Comparison of ENCODE assay signal across 8 cellular contexts in the genomic region with DNA sequence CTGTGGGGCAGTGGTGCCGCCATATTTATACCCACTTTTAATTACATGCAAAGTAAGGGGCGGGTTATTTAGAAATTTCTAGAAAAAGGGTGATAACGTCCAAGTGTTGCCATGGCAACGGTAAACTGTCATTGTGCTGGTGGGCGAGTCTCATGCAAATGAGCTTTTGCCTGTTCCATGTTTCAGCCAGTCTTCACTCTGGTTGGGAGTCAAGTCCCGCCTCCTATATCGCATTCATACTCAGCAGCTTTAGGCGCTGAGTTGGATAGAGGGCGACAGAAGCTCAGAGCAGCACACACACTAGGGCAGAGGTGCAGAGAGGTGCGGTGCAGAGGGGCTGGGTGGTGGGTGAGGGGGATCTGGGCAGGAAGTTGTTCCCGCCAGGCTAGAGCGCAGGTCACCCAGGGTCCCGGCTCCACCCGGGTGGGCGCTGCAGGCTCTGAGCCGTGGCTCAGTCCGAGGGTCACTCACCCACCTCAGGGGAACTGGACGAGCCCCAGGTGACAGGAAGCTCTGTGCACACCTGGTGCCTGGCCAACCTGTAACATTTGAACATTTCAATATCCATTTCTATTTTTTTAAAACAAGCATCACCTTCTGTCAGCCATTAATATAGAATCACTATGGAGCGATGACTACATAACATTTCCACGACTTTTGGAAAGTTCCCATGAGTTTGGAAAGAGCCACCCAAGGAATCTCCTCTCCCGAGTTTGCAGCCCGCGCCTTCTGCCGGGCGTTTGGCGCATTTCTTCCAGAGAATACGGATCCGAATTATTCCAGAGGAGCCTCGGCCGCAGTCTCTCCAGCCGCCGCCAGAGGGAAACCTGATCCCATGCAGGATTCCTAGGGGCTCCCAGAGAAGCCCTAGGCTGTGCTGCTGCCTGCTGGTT.
DNase-seq lines count a peak whose midpoint lies in the region; ATAC-seq and TF ChIP-seq lines count a peak whose summit lies in the region.

No MANE protein-coding gene starts in this region.

- H3K4me3 ChIP-seq in adrenal gland: no peak overlapping the region
- no peak overlapping the region for H3K4me3 ChIP-seq in psoas muscle
- H3K4me3 ChIP-seq in effector memory CD4-positive, alpha-beta T cell (ENCODE audit: insufficient read depth, low read depth, low read length, poor library complexity, severe bottlenecking): no peak overlapping the region

- no peaks in the 10 kb centered on the region for H3K4me1 ChIP-seq in adrenal gland (replicated peaks in 1 of 2)
- H3K4me1 ChIP-seq in psoas muscle: no peaks in the 10 kb centered on the region
- no peaks in the 10 kb centered on the region for H3K4me1 ChIP-seq in effector memory CD4-positive, alpha-beta T cell (ENCODE audit: control insufficient read depth, insufficient read depth, low read length, poor library complexity, severe bottlenecking)

- WGBS in adrenal gland, 4 donors: 18 to 29% (median 25%) methylated on average over 31 to 32 of the region's 32 CpGs
- WGBS in psoas muscle, 3 donors: 17 to 28% (median 22%) methylated on average over 32 of the region's 32 CpGs

- ATAC-seq in left ventricle myocardium superior (peak; percentile 87), psoas muscle (peak in 3 of 4 donors; percentile 58 to 85 (median 66))

- H3K27me3 ChIP-seq in adrenal gland: peaks cover 27% of the 10 kb centered on the region
- H3K27me3 ChIP-seq in psoas muscle (ENCODE audit: insufficient read depth in 3 of 3, low read length in 2 of 3): peaks cover 0 to 28% (median 6%) of the 10 kb centered on the region in 3 donors
- peaks cover 9% of the 10 kb centered on the region for H3K27me3 ChIP-seq in effector memory CD4-positive, alpha-beta T cell (replicated peaks; ENCODE audit: control insufficient read depth, insufficient read depth, low read length, poor library complexity, severe bottlenecking)

- no peaks in the 10 kb centered on the region for H3K9me3 ChIP-seq in adrenal gland (replicated peaks in 1 of 3)
- H3K9me3 ChIP-seq in psoas muscle: no peaks in the 10 kb centered on the region
- H3K9me3 ChIP-seq in effector memory CD4-positive, alpha-beta T cell (ENCODE audit: control insufficient read depth, low read length): no peaks in the 10 kb centered on the region

- TF ChIP-seq POLR2A in adrenal gland (IDR thresholded peaks at IDR 0.05): no peak

- H3K27ac ChIP-seq in adrenal gland (no peak overlapping the region), psoas muscle (no peak overlapping the region)
- no peak overlapping the region for H3K27ac ChIP-seq in effector memory CD4-positive, alpha-beta T cell (ENCODE audit: insufficient read depth, low read length, poor library complexity, severe bottlenecking)

- DNase-seq in SIG-M5 treated with dmso at 0.1 percent for 504 hours (lab: John Stamatoyannopoulos, UW; ENCODE audit: unreplicated experiment): peak; percentile 57
- DNase-seq in SIG-M5 (lab: John Stamatoyannopoulos, UW): no peak
- peak; percentile 12 for DNase-seq in NCI-H146 treated with DMSO at 0.1 percent for 48 hours (lab: John Stamatoyannopoulos, UW; ENCODE audit: unreplicated experiment)
- peak; percentile 58 to 87 (median 75) for DNase-seq in adrenal gland
- DNase-seq in left ventricle myocardium superior: peak; percentile 79
- DNase-seq in psoas muscle: peak; percentile 68 to 76
- DNase-seq in activated CD4-positive, CD25-positive, alpha-beta regulatory T cell treated with anti-CD3 and anti-CD28 coated beads, Interleukin-2, amount 50 U/mL, for 72 hours: no peak
- DNase-seq in effector memory CD4-positive, alpha-beta T cell: no peak

- TF ChIP-seq CTCF in adrenal gland (IDR thresholded peaks at IDR 0.05) (peak; percentile 64 to 80 (median 78)), psoas muscle (IDR thresholded peaks at IDR 0.05) (peak; percentile 49)

- intact Hi-C loops in adrenal gland (cut with DNase I) (no loop called here), left ventricle myocardium superior (cut with micrococcal nuclease) (no loop called here), psoas muscle (cut with DNase I) (no loop called here)

- H3K36me3 ChIP-seq in adrenal gland (replicated peaks in 1 of 2) (no peaks in the 10 kb centered on the region), psoas muscle (ENCODE audit: insufficient read depth in 1 of 2, low read depth in 1 of 2) (no peaks in the 10 kb centered on the region)
- no peaks in the 10 kb centered on the region for H3K36me3 ChIP-seq in effector memory CD4-positive, alpha-beta T cell (ENCODE audit: control insufficient read depth, insufficient read depth, low read length)

Comparison
In these comparisons a context has a peak if more than half of its experiments do, and no peak if none do; other contexts are left out.
1. DNase-seq: peak in SIG-M5 treated with dmso at 0.1 percent for 504 hours (single experiment), NCI-H146 treated with DMSO at 0.1 percent for 48 hours (single experiment), adrenal gland (7 of 7), left ventricle myocardium superior (single experiment) and psoas muscle (2 of 2); none in SIG-M5 (single experiment), activated CD4-positive, CD25-positive, alpha-beta regulatory T cell treated with anti-CD3 and anti-CD28 coated beads, Interleukin-2, amount 50 U/mL, for 72 hours (single experiment) and effector memory CD4-positive, alpha-beta T cell (0 of 3).